9 cellular contexts compared by ENCODE assay signal in genomic region chr4:29263011-29263410, GRCh38.
"Had no signal": no experiment of that assay in that cellular context is flagged by ENCODE, and none has a peak within 500 bp of the region (broad histone marks: within the 10 kb centered on the region; RNA-seq: fewer than 3 reads in every experiment).

No MANE protein-coding gene starts in this region.

- H2AFZ ChIP-seq: GM23338 had no signal

- H3K9me3 ChIP-seq: HAP-1 had no signal

- H3K9me3 Mint-ChIP-seq: HFFc6 had no signal

- ATAC-seq: GM23338, HCT116, HepG2, K562 had no signal

- H3K36me3 ChIP-seq: HAP-1 had no signal

- H3K27ac ChIP-seq: HL-60 had no signal

- H3K4me2 ChIP-seq: GM23338 had no signal

- H3K4me3 ChIP-seq: GM23338, HAP-1, K562 had no signal

- H3K27ac Mint-ChIP-seq: GM23338, HFFc6 had no signal

- H3K4me3 Mint-ChIP-seq: GM23338, HFFc6 had no signal

- DNase-seq: H7, HFFc6, KG1 had no signal
